Comparison of ENCODE assay signal across 8 cellular contexts in the genomic region with DNA sequence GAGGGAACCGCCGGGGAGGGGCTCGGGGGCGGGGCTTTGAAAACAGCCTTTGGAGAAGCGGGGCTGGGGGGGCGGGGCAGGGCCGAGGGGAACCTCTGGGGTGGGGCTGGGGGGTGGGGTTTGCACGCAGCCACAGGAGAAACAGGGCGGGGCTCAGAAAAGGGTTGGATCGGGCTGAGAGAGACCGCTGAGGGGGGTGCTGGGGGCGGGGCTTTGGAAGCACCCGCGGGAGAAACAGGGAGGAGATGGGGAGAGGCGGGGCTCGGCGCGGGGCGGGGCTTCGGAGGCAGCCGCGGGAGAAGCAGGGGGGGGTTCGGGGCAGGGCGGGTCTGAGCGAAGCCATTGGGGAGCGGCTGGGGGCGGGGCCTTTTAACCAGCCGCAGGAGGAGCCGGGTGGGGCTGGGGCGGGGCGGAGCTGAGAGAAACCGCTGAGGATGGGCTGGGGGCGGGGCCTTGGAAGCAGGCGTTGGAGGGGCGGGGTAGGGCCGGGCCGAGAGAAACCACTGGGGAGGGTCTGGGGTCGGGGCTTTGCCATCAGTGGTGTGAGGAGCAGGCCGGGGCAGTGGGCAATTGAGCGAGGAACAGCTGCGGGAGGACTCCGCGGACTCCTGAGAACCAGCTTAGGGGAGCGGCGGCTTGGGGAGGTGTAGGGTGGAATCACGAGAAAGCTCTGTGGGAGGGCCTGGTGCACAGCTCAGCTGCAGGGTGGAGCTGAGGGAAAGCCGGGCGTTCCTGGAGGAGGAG. TPM values are rescaled to one million over a fixed set of nuclear protein-coding genes. Genes with fewer than 3 reads are reported as not detected.
DNase-seq lines count a peak whose midpoint lies in the region; ATAC-seq, FAIRE-seq and TF ChIP-seq lines count a peak whose summit lies in the region.

No MANE protein-coding gene starts in this region.

- in situ Hi-C loops in HepG2 (cut with HindIII; ENCODE audit: extremely low pct_ligation_motif_present, low pct_unique_long_range_greater_than_20kb), result no loop called here

- 2% methylated on average over 17 of the region's 48 CpGs for WGBS in HepG2 (ENCODE audit: low lambda C conversion rate)

- peak overlapping the region; percentile 87 for H3K27ac ChIP-seq in HepG2 (ENCODE audit: extremely low read length, insufficient read depth, low read length)

- TF ChIP-seq EP300 in HepG2 (IDR thresholded peaks at IDR 0.05; ENCODE audit: low read depth in 2 of 2, low read length in 2 of 2) (no peak), HepG2 (CRISPR knock-in tag; IDR thresholded peaks at IDR 0.05; ENCODE audit: borderline replicate concordance) (no peak)

- BruUV-seq in HepG2 (replicated peaks; lab: Mats Ljungman, UMichigan), result no TSS peak

- H2AFZ ChIP-seq in HepG2 (ENCODE audit: low read length), result no peak overlapping the region

- intact Hi-C loops in HepG2 (cut with micrococcal nuclease; ENCODE audit: unreplicated experiment), result no loop called here

- H3K9ac ChIP-seq in HepG2 (ENCODE audit: insufficient read depth, low read depth, low read length), result peak overlapping the region; percentile 75

- H3K4me3 ChIP-seq in HepG2 (replicated peaks in 1 of 3; ENCODE audit: insufficient read depth in 1 of 3, low read depth in 2 of 3, low read length in 3 of 3), result peak overlapping the region; percentile 49 to 78 (median 73); a peak in 5 of 6 replicates

- no peak for FAIRE-seq in HepG2 (lab: Jason Lieb, UNC)

- no peak for TF ChIP-seq POLR2A in HepG2 (IDR thresholded peaks at IDR 0.05; ENCODE audit: insufficient read depth in 1 of 2, low read depth in 2 of 2, low read length in 2 of 2)

- TF ChIP-seq CTCF in HepG2 (CRISPR knock-in tag; IDR thresholded peaks at IDR 0.05), result no peak

- DNase-seq in NCI-H526 treated with DMSO at 0.1 percent for 48 hours (lab: John Stamatoyannopoulos, UW) (peak; percentile 62), dedifferentiated amniotic fluid mesenchymal stem cell (ENCODE audit: extremely low spot score) (peak; percentile 90), HepG2 (ENCODE audit: low spot score) (peak; percentile 85)
- DNase-seq in activated CD4-positive, alpha-beta T cell treated with anti-CD3 and anti-CD28 coated beads, Interleukin-2, amount 50 U/mL, for 1 hour, result peak; percentile 86
- DNase-seq in stimulated activated CD4-positive, alpha-beta T cell treated with anti-CD3 and anti-CD28 coated beads, Interleukin-2, amount 100 ng/mL, for 24 hours, result peak; percentile 88

- POLR2A ChIA-PET in HepG2 (lab: Yijun Ruan, JAX), result interaction anchor here (0.9 to 3.4 kb wide), 5 partner anchors 400 to 1458 kb away, joined by 3 to 16 read pairs (median 9); a partner anchor contains a TSS

- H3K79me2 ChIP-seq in HepG2 (ENCODE audit: insufficient read depth, low read length), result peaks cover 9% of the 10 kb centered on the region

- H3K9me3 ChIP-seq in HepG2 (ENCODE audit: low read length), result no peaks in the 10 kb centered on the region

- H3K27me3 ChIP-seq in HepG2 (ENCODE audit: control insufficient read depth in 1 of 2, insufficient read depth in 2 of 2, low read length in 2 of 2), result no peaks in the 10 kb centered on the region; a peak in 1 of 5 replicates

- H3K4me1 ChIP-seq in HepG2 (ENCODE audit: insufficient read depth, low read length), result no peaks in the 10 kb centered on the region; the same call in 1 of the 2 replicates

- no peaks in the 10 kb centered on the region for H3K36me3 ChIP-seq in HepG2 (replicated peaks in 1 of 2; ENCODE audit: control insufficient read depth in 1 of 2, insufficient read depth in 2 of 2, low read length in 2 of 2)

- CTCF ChIA-PET in HepG2 (lab: Yijun Ruan, JAX; ENCODE audit: low intra/inter-chr PET ratio, low total read pairs), result no interaction called here

- H4K20me1 ChIP-seq in HepG2 (ENCODE audit: insufficient read depth, low read length), result no peaks in the 10 kb centered on the region

- TF ChIP-seq RAD21 in HepG2 (CRISPR knock-in tag; IDR thresholded peaks at IDR 0.05), result no peak

- H3K4me2 ChIP-seq in HepG2 (ENCODE audit: low read depth, low read length), result peak overlapping the region; percentile 71

- ATAC-seq in GM18907 (IDR thresholded peaks at IDR 0.05; ENCODE audit: unreplicated experiment) (peak; percentile 9), HG03457 (IDR thresholded peaks at IDR 0.05; ENCODE audit: unreplicated experiment) (peak; percentile 4), HepG2 (peak; percentile 54), HG03108 (IDR thresholded peaks at IDR 0.05; ENCODE audit: unreplicated experiment) (no peak)

TF ChIP-seq in HepG2, 621 proteins besides CTCF, POLR2A, EP300 and RAD21 (continues in another document):
- TF ChIP-seq AGO2 (optimal IDR thresholded peaks at IDR 0.05; ENCODE audit: low read depth, low read length), result peak; percentile 33

RNA-seq across cellular contexts. Expression of a gene that starts 1.2 kb away (rescaled TPM):
- 22.0 and 29.0 TPM in 2 replicates for total RNA-seq in HepG2 (2016; rRNA removed; fragmentation: Illumina TruSeq; extraction: Trizol)
- total RNA-seq in HepG2 (2016; cell fraction: cytosol; rRNA removed; fragmentation: Illumina TruSeq; extraction: Trizol; ENCODE audit: low read depth), result 13.4 and 21.7 TPM in 2 replicates
- 20.4 and 27.4 TPM in 2 replicates for total RNA-seq in HepG2 (2016; cell fraction: insoluble cytoplasmic fraction; rRNA removed; fragmentation: Illumina TruSeq; extraction: Trizol)
- total RNA-seq in HepG2 (2016; cell fraction: membrane; rRNA removed; fragmentation: Illumina TruSeq; extraction: Trizol), result 28.1 and 36.4 TPM in 2 replicates
- total RNA-seq in HepG2 (2016; cell fraction: nucleus; rRNA removed; fragmentation: Illumina TruSeq; extraction: Trizol), result 14.2 and 19.6 TPM in 2 replicates
- 20.4 and 23.8 TPM in 2 replicates for polyA plus RNA-seq in HepG2 (2011; rRNA removed)
- polyA plus RNA-seq in HepG2 (2011; cell fraction: cytosol; rRNA removed), result 20.3 and 22.5 TPM in 2 replicates
- 38.1 and 38.2 TPM in 2 replicates for polyA plus RNA-seq in HepG2 (2011; cell fraction: nucleus; rRNA removed)
- polyA plus RNA-seq in HepG2 (2012), result 16.4 and 17.4 TPM in 2 replicates
- polyA plus RNA-seq in HepG2 (2016; cell fraction: cytosol; fragmentation: Illumina TruSeq; extraction: Trizol; ENCODE audit: low read depth), result 20.1 and 29.1 TPM in 2 replicates
- polyA plus RNA-seq in HepG2 (2016; cell fraction: insoluble cytoplasmic fraction; fragmentation: Illumina TruSeq; extraction: Trizol; ENCODE audit: low read depth), result 32.3 and 36.8 TPM in 2 replicates
- polyA plus RNA-seq in HepG2 (2016; cell fraction: membrane; fragmentation: Illumina TruSeq; extraction: Trizol; ENCODE audit: low read depth), result 23.6 and 37.1 TPM in 2 replicates
- polyA plus RNA-seq in HepG2 (2016; cell fraction: nucleus; fragmentation: Illumina TruSeq; extraction: Trizol; ENCODE audit: insufficient read depth, low read depth), result 30.4 and 33.6 TPM in 2 replicates
- polyA minus RNA-seq in HepG2 (2011; rRNA and poly(A)+ RNA removed; ENCODE audit: low replicate concordance), result 18.8 and 29.4 TPM in 2 replicates
- polyA minus RNA-seq in HepG2 (2011; cell fraction: cytosol; rRNA and poly(A)+ RNA removed), result 5.5 and 6.6 TPM in 2 replicates
- polyA minus RNA-seq in HepG2 (2011; cell fraction: nucleus; rRNA and poly(A)+ RNA removed), result 18.6 and 19.8 TPM in 2 replicates

RNA-seq across cellular contexts. Expression of a gene that starts 10.1 kb away (rescaled TPM):
- total RNA-seq in HepG2 (2016; rRNA removed; fragmentation: Illumina TruSeq; extraction: Trizol), result not detected in 2 replicates
- total RNA-seq in HepG2 (2016; cell fraction: cytosol; rRNA removed; fragmentation: Illumina TruSeq; extraction: Trizol; ENCODE audit: low read depth), result not detected in 2 replicates
- not detected in 2 replicates for total RNA-seq in HepG2 (2016; cell fraction: insoluble cytoplasmic fraction; rRNA removed; fragmentation: Illumina TruSeq; extraction: Trizol)
- not detected in 2 replicates for total RNA-seq in HepG2 (2016; cell fraction: membrane; rRNA removed; fragmentation: Illumina TruSeq; extraction: Trizol)
- total RNA-seq in HepG2 (2016; cell fraction: nucleus; rRNA removed; fragmentation: Illumina TruSeq; extraction: Trizol), result not detected in 2 replicates
- not detected in 2 replicates for polyA plus RNA-seq in HepG2 (2011; rRNA removed)
- polyA plus RNA-seq in HepG2 (2011; cell fraction: cytosol; rRNA removed), result not detected in 2 replicates
- polyA plus RNA-seq in HepG2 (2011; cell fraction: nucleus; rRNA removed), result not detected in 2 replicates
- 0.17 TPM in 1 of 2 replicates, not detected in the other for polyA plus RNA-seq in HepG2 (2012)
- not detected in 2 replicates for polyA plus RNA-seq in HepG2 (2016; cell fraction: cytosol; fragmentation: Illumina TruSeq; extraction: Trizol; ENCODE audit: low read depth)
- not detected in 2 replicates for polyA plus RNA-seq in HepG2 (2016; cell fraction: insoluble cytoplasmic fraction; fragmentation: Illumina TruSeq; extraction: Trizol; ENCODE audit: low read depth)
- polyA plus RNA-seq in HepG2 (2016; cell fraction: membrane; fragmentation: Illumina TruSeq; extraction: Trizol; ENCODE audit: low read depth), result not detected in 2 replicates
- polyA plus RNA-seq in HepG2 (2016; cell fraction: nucleus; fragmentation: Illumina TruSeq; extraction: Trizol; ENCODE audit: insufficient read depth, low read depth), result not detected in 2 replicates
- not detected in 2 replicates for polyA minus RNA-seq in HepG2 (2011; rRNA and poly(A)+ RNA removed; ENCODE audit: low replicate concordance)
- polyA minus RNA-seq in HepG2 (2011; cell fraction: cytosol; rRNA and poly(A)+ RNA removed), result not detected in 2 replicates
- polyA minus RNA-seq in HepG2 (2011; cell fraction: nucleus; rRNA and poly(A)+ RNA removed), result not detected in 2 replicates

RNA-seq across cellular contexts. Expression of a gene that starts 58.5 kb away (rescaled TPM):
- total RNA-seq in HepG2 (2016; rRNA removed; fragmentation: Illumina TruSeq; extraction: Trizol), result 0.11 TPM in 1 of 2 replicates, not detected in the other
- total RNA-seq in HepG2 (2016; cell fraction: cytosol; rRNA removed; fragmentation: Illumina TruSeq; extraction: Trizol; ENCODE audit: low read depth), result not detected in 2 replicates
- total RNA-seq in HepG2 (2016; cell fraction: insoluble cytoplasmic fraction; rRNA removed; fragmentation: Illumina TruSeq; extraction: Trizol), result 0.10 TPM in 1 of 2 replicates, not detected in the other
- not detected in 2 replicates for total RNA-seq in HepG2 (2016; cell fraction: membrane; rRNA removed; fragmentation: Illumina TruSeq; extraction: Trizol)
- not detected in 2 replicates for total RNA-seq in HepG2 (2016; cell fraction: nucleus; rRNA removed; fragmentation: Illumina TruSeq; extraction: Trizol)
- polyA plus RNA-seq in HepG2 (2011; rRNA removed), result 0.07 TPM in 1 of 2 replicates, not detected in the other
- polyA plus RNA-seq in HepG2 (2011; cell fraction: cytosol; rRNA removed), result not detected in 2 replicates
- polyA plus RNA-seq in HepG2 (2011; cell fraction: nucleus; rRNA removed), result not detected in 2 replicates
- polyA plus RNA-seq in HepG2 (2012), result 0.20 TPM in 1 of 2 replicates, not detected in the other
- polyA plus RNA-seq in HepG2 (2016; cell fraction: cytosol; fragmentation: Illumina TruSeq; extraction: Trizol; ENCODE audit: low read depth), result not detected in 2 replicates
- not detected in 2 replicates for polyA plus RNA-seq in HepG2 (2016; cell fraction: insoluble cytoplasmic fraction; fragmentation: Illumina TruSeq; extraction: Trizol; ENCODE audit: low read depth)
- not detected in 2 replicates for polyA plus RNA-seq in HepG2 (2016; cell fraction: membrane; fragmentation: Illumina TruSeq; extraction: Trizol; ENCODE audit: low read depth)
- polyA plus RNA-seq in HepG2 (2016; cell fraction: nucleus; fragmentation: Illumina TruSeq; extraction: Trizol; ENCODE audit: insufficient read depth, low read depth), result not detected in 2 replicates
- polyA minus RNA-seq in HepG2 (2011; rRNA and poly(A)+ RNA removed; ENCODE audit: low replicate concordance), result not detected in 2 replicates
- polyA minus RNA-seq in HepG2 (2011; cell fraction: cytosol; rRNA and poly(A)+ RNA removed), result not detected in 2 replicates
- polyA minus RNA-seq in HepG2 (2011; cell fraction: nucleus; rRNA and poly(A)+ RNA removed), result not detected in 2 replicates
